In the genomic region with DNA sequence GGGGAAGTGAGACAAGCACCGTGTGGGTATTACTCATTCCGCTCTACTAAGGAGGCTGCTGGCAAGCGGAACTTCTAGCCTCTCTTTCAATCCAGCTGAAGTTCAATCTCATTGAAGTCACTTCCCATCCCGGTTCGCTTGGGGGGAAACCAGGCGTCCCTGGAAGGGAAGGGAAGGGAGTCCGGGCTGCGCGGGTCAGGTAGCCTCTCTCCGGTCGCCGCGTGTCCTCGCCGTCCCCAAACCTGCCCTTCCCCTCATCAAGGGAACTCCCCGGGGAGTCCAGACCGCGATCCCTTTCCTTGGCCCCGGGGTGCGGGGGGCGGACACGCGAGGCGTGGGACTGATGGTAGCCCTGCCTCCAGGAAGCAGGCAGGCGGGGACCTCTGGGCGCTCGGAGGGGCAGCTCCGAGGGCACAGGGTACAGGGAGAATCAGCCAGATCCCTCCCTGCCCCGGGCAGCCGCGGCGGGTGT, we compare ENCODE assay signal across 1 cellular context.
TF ChIP-seq lines count a peak whose summit lies in the region.

No MANE protein-coding gene starts in this region.

TF ChIP-seq in HepG2, 621 proteins besides CTCF, POLR2A, EP300 and RAD21 (continued from another document and continues in another):
- TF ChIP-seq ZNF850 (CRISPR knock-in tag; conservative IDR thresholded peaks at IDR 0.05) (no peak), ZNF430 (CRISPR knock-in tag; IDR thresholded peaks at IDR 0.05) (peak; percentile 74; the same call in 1 of the 2 replicates), SP140L (CRISPR knock-in tag; IDR thresholded peaks at IDR 0.05; ENCODE audit: borderline replicate concordance) (no peak), NPAS2 (CRISPR knock-in tag; IDR thresholded peaks at IDR 0.05; ENCODE audit: borderline replicate concordance) (no peak), ZNF326 (CRISPR knock-in tag; IDR thresholded peaks at IDR 0.05; ENCODE audit: borderline replicate concordance) (no peak), RBFOX2 (IDR thresholded peaks at IDR 0.05; ENCODE audit: low read depth, low read length) (peak; percentile 74), TCF12 (IDR thresholded peaks at IDR 0.05) (no peak), TCF12 (CRISPR knock-in tag; IDR thresholded peaks at IDR 0.05) (no peak), MYC (CRISPR knock-in tag; IDR thresholded peaks at IDR 0.05; ENCODE audit: borderline replicate concordance) (peak; percentile 47; the same call in 1 of the 2 replicates), ZNF672 (CRISPR knock-in tag; IDR thresholded peaks at IDR 0.05) (no peak), ZNF709 (CRISPR knock-in tag; IDR thresholded peaks at IDR 0.05) (peak; percentile 87; the same call in 1 of the 2 replicates), HDAC1 (CRISPR knock-in tag; IDR thresholded peaks at IDR 0.05) (0 out of 2 replicates have a peak, but pooled peaks have one; percentile 15), JUND (CRISPR knock-in tag; IDR thresholded peaks at IDR 0.05) (no peak), MEIS2 (CRISPR knock-in tag; IDR thresholded peaks at IDR 0.05) (0 out of 2 replicates have a peak, but pooled peaks have one; percentile 14), RFX5 (IDR thresholded peaks at IDR 0.05; ENCODE audit: low read depth, low read length) (no peak), ZNF556 (CRISPR knock-in tag; IDR thresholded peaks at IDR 0.05; ENCODE audit: borderline replicate concordance) (peak; percentile 3; the same call in 1 of the 2 replicates), KDM4B (CRISPR knock-in tag; IDR thresholded peaks at IDR 0.05) (0 out of 2 replicates have a peak, but pooled peaks have one; percentile 16), ZNF33B (CRISPR knock-in tag; IDR thresholded peaks at IDR 0.05) (peak; percentile 70; the same call in 1 of the 2 replicates), ZNF605 (CRISPR knock-in tag; IDR thresholded peaks at IDR 0.05) (peak; percentile 61; the same call in 1 of the 2 replicates), ZNF790 (CRISPR knock-in tag; IDR thresholded peaks at IDR 0.05; ENCODE audit: borderline replicate concordance) (peak; percentile 43; the same call in 1 of the 2 replicates), ZNF34 (CRISPR knock-in tag; IDR thresholded peaks at IDR 0.05; ENCODE audit: borderline replicate concordance) (0 out of 2 replicates have a peak, but pooled peaks have one; percentile 21), SNRNP70 (IDR thresholded peaks at IDR 0.05; ENCODE audit: low read depth, low read length) (no peak), GATAD1 (CRISPR knock-in tag; IDR thresholded peaks at IDR 0.05) (no peak), KAT7 (CRISPR knock-in tag; IDR thresholded peaks at IDR 0.05; ENCODE audit: borderline replicate concordance) (0 out of 2 replicates have a peak, but pooled peaks have one; percentile 41), GLI4 (CRISPR knock-in tag; IDR thresholded peaks at IDR 0.05; ENCODE audit: borderline replicate concordance) (peak; percentile 86; the same call in 1 of the 2 replicates), ZNF207 (IDR thresholded peaks at IDR 0.05; ENCODE audit: borderline replicate concordance) (no peak)
- TF ChIP-seq, protein P1, sequence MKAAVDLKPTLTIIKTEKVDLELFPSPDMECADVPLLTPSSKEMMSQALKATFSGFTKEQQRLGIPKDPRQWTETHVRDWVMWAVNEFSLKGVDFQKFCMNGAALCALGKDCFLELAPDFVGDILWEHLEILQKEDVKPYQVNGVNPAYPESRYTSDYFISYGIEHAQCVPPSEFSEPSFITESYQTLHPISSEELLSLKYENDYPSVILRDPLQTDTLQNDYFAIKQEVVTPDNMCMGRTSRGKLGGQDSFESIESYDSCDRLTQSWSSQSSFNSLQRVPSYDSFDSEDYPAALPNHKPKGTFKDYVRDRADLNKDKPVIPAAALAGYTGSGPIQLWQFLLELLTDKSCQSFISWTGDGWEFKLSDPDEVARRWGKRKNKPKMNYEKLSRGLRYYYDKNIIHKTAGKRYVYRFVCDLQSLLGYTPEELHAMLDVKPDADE (CRISPR knock-in tag; IDR thresholded peaks at IDR 0.05), result no peak
- TF ChIP-seq, protein P2, sequence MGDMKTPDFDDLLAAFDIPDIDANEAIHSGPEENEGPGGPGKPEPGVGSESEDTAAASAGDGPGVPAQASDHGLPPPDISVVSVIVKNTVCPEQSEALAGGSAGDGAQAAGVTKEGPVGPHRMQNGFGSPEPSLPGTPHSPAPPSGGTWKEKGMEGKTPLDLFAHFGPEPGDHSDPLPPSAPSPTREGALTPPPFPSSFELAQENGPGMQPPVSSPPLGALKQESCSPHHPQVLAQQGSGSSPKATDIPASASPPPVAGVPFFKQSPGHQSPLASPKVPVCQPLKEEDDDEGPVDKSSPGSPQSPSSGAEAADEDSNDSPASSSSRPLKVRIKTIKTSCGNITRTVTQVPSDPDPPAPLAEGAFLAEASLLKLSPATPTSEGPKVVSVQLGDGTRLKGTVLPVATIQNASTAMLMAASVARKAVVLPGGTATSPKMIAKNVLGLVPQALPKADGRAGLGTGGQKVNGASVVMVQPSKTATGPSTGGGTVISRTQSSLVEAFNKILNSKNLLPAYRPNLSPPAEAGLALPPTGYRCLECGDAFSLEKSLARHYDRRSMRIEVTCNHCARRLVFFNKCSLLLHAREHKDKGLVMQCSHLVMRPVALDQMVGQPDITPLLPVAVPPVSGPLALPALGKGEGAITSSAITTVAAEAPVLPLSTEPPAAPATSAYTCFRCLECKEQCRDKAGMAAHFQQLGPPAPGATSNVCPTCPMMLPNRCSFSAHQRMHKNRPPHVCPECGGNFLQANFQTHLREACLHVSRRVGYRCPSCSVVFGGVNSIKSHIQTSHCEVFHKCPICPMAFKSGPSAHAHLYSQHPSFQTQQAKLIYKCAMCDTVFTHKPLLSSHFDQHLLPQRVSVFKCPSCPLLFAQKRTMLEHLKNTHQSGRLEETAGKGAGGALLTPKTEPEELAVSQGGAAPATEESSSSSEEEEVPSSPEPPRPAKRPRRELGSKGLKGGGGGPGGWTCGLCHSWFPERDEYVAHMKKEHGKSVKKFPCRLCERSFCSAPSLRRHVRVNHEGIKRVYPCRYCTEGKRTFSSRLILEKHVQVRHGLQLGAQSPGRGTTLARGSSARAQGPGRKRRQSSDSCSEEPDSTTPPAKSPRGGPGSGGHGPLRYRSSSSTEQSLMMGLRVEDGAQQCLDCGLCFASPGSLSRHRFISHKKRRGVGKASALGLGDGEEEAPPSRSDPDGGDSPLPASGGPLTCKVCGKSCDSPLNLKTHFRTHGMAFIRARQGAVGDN (CRISPR knock-in tag; IDR thresholded peaks at IDR 0.05), result peak; percentile 59; the same call in 1 of the 2 replicates
- TF ChIP-seq, protein P3, sequence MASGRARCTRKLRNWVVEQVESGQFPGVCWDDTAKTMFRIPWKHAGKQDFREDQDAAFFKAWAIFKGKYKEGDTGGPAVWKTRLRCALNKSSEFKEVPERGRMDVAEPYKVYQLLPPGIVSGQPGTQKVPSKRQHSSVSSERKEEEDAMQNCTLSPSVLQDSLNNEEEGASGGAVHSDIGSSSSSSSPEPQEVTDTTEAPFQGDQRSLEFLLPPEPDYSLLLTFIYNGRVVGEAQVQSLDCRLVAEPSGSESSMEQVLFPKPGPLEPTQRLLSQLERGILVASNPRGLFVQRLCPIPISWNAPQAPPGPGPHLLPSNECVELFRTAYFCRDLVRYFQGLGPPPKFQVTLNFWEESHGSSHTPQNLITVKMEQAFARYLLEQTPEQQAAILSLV (CRISPR knock-in tag; IDR thresholded peaks at IDR 0.05; ENCODE audit: borderline replicate concordance), result peak; percentile 39; the same call in 1 of the 2 replicates
- TF ChIP-seq, protein P4, sequence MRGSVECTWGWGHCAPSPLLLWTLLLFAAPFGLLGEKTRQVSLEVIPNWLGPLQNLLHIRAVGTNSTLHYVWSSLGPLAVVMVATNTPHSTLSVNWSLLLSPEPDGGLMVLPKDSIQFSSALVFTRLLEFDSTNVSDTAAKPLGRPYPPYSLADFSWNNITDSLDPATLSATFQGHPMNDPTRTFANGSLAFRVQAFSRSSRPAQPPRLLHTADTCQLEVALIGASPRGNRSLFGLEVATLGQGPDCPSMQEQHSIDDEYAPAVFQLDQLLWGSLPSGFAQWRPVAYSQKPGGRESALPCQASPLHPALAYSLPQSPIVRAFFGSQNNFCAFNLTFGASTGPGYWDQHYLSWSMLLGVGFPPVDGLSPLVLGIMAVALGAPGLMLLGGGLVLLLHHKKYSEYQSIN (CRISPR knock-in tag; IDR thresholded peaks at IDR 0.05; ENCODE audit: borderline replicate concordance), result no peak
- TF ChIP-seq, protein P5, sequence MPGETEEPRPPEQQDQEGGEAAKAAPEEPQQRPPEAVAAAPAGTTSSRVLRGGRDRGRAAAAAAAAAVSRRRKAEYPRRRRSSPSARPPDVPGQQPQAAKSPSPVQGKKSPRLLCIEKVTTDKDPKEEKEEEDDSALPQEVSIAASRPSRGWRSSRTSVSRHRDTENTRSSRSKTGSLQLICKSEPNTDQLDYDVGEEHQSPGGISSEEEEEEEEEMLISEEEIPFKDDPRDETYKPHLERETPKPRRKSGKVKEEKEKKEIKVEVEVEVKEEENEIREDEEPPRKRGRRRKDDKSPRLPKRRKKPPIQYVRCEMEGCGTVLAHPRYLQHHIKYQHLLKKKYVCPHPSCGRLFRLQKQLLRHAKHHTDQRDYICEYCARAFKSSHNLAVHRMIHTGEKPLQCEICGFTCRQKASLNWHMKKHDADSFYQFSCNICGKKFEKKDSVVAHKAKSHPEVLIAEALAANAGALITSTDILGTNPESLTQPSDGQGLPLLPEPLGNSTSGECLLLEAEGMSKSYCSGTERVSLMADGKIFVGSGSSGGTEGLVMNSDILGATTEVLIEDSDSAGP (CRISPR knock-in tag; IDR thresholded peaks at IDR 0.05; ENCODE audit: borderline replicate concordance), result peak; percentile 74; the same call in 1 of the 2 replicates
- TF ChIP-seq, protein P6, sequence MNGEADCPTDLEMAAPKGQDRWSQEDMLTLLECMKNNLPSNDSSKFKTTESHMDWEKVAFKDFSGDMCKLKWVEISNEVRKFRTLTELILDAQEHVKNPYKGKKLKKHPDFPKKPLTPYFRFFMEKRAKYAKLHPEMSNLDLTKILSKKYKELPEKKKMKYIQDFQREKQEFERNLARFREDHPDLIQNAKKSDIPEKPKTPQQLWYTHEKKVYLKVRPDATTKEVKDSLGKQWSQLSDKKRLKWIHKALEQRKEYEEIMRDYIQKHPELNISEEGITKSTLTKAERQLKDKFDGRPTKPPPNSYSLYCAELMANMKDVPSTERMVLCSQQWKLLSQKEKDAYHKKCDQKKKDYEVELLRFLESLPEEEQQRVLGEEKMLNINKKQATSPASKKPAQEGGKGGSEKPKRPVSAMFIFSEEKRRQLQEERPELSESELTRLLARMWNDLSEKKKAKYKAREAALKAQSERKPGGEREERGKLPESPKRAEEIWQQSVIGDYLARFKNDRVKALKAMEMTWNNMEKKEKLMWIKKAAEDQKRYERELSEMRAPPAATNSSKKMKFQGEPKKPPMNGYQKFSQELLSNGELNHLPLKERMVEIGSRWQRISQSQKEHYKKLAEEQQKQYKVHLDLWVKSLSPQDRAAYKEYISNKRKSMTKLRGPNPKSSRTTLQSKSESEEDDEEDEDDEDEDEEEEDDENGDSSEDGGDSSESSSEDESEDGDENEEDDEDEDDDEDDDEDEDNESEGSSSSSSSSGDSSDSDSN (CRISPR knock-in tag; IDR thresholded peaks at IDR 0.05), result peak; percentile 50
- TF ChIP-seq, protein P7, sequence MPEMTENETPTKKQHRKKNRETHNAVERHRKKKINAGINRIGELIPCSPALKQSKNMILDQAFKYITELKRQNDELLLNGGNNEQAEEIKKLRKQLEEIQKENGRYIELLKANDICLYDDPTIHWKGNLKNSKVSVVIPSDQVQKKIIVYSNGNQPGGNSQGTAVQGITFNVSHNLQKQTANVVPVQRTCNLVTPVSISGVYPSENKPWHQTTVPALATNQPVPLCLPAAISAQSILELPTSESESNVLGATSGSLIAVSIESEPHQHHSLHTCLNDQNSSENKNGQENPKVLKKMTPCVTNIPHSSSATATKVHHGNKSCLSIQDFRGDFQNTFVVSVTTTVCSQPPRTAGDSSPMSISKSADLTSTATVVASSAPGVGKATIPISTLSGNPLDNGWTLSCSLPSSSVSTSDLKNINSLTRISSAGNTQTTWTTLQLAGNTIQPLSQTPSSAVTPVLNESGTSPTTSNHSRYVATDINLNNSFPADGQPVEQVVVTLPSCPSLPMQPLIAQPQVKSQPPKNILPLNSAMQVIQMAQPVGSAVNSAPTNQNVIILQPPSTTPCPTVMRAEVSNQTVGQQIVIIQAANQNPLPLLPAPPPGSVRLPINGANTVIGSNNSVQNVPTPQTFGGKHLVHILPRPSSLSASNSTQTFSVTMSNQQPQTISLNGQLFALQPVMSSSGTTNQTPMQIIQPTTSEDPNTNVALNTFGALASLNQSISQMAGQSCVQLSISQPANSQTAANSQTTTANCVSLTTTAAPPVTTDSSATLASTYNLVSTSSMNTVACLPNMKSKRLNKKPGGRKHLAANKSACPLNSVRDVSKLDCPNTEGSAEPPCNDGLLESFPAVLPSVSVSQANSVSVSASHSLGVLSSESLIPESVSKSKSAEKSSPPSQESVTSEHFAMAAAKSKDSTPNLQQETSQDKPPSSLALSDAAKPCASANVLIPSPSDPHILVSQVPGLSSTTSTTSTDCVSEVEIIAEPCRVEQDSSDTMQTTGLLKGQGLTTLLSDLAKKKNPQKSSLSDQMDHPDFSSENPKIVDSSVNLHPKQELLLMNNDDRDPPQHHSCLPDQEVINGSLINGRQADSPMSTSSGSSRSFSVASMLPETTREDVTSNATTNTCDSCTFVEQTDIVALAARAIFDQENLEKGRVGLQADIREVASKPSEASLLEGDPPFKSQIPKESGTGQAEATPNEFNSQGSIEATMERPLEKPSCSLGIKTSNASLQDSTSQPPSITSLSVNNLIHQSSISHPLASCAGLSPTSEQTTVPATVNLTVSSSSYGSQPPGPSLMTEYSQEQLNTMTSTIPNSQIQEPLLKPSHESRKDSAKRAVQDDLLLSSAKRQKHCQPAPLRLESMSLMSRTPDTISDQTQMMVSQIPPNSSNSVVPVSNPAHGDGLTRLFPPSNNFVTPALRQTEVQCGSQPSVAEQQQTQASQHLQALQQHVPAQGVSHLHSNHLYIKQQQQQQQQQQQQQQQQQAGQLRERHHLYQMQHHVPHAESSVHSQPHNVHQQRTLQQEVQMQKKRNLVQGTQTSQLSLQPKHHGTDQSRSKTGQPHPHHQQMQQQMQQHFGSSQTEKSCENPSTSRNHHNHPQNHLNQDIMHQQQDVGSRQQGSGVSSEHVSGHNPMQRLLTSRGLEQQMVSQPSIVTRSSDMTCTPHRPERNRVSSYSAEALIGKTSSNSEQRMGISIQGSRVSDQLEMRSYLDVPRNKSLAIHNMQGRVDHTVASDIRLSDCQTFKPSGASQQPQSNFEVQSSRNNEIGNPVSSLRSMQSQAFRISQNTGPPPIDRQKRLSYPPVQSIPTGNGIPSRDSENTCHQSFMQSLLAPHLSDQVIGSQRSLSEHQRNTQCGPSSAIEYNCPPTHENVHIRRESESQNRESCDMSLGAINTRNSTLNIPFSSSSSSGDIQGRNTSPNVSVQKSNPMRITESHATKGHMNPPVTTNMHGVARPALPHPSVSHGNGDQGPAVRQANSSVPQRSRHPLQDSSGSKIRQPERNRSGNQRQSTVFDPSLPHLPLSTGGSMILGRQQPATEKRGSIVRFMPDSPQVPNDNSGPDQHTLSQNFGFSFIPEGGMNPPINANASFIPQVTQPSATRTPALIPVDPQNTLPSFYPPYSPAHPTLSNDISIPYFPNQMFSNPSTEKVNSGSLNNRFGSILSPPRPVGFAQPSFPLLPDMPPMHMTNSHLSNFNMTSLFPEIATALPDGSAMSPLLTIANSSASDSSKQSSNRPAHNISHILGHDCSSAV (CRISPR knock-in tag; IDR thresholded peaks at IDR 0.05; ENCODE audit: borderline replicate concordance), result no peak
